In genomic region chr19:13115936-13116281, GRCh38 we compare ENCODE assay signal across 9 cellular contexts. TPM values are rescaled to one million over a fixed set of nuclear protein-coding genes. Genes with fewer than 3 reads are reported as not detected.
DNase-seq lines count a peak whose midpoint lies in the region; ATAC-seq, FAIRE-seq and TF ChIP-seq lines count a peak whose summit lies in the region.
"Had no signal": no experiment of that assay in that cellular context is flagged by ENCODE, and none has a peak within 500 bp of the region (broad histone marks: within the 10 kb centered on the region; RNA-seq: fewer than 3 reads in every experiment).

No MANE protein-coding gene starts in this region.

- no peak for TF ChIP-seq RAD21 in GM12878 (IDR thresholded peaks at IDR 0.05; ENCODE audit: insufficient read depth, low read depth, low read length)

- peaks cover 4% of the 10 kb centered on the region; the same call in 1 of the 2 replicates for H4K20me1 ChIP-seq in GM12878 (ENCODE audit: control insufficient read depth, insufficient read depth)

- H3K4me2 ChIP-seq in GM12878 (ENCODE audit: control insufficient read depth, insufficient read depth): peak overlapping the region; percentile 97

- intact Hi-C loops in GM12878 (cut with micrococcal nuclease; ENCODE audit: unreplicated experiment): loop anchor here (5.0 kb wide), 1 partner anchor 146 kb away; no protein-coding TSS in a partner anchor

- H3K36me3 ChIP-seq in GM12878 (ENCODE audit: control insufficient read depth in 2 of 2, insufficient read depth in 2 of 2, low read length in 1 of 2): peaks cover 3 to 8% of the 10 kb centered on the region in 2 experiments; a peak in 3 of 4 replicates

- BruUV-seq in GM12878 (replicated peaks; lab: Mats Ljungman, UMichigan): no TSS peak

- H3K27ac ChIP-seq in GM12878 (ENCODE audit: control insufficient read depth, insufficient read depth): peak overlapping the region; percentile 71

- RAD21 ChIA-PET in GM12878 (lab: Charles Lee; ENCODE audit: unreplicated experiment): no interaction called here

- peak overlapping the region; percentile 92 for H3K4me3 Mint-ChIP-seq in activated T-cell treated with anti-CD3 and anti-CD28 coated beads, Interleukin-2, amount 50 U/mL, for 72 hours
- peak overlapping the region; percentile 92 for H3K4me3 Mint-ChIP-seq in memory B cell
- peak overlapping the region; percentile 98 for H3K4me3 Mint-ChIP-seq in type B pancreatic cell

- peak overlapping the region; percentile 79 for H3K9ac ChIP-seq in GM12878 (ENCODE audit: control insufficient read depth, insufficient read depth, low read length)

- peaks cover 26% of the 10 kb centered on the region for H3K4me1 ChIP-seq in GM12878 (ENCODE audit: control insufficient read depth, insufficient read depth, low read length)

- POLR2A ChIA-PET in GM12878 (lab: Charles Lee): no interaction called here

- H3K9me3 ChIP-seq in GM12878 (replicated peaks; ENCODE audit: control insufficient read depth, insufficient read depth, low read length): no peaks in the 10 kb centered on the region

- H3K4me1 Mint-ChIP-seq in activated T-cell treated with anti-CD3 and anti-CD28 coated beads, Interleukin-2, amount 50 U/mL, for 72 hours (ENCODE audit: low read depth): peaks cover 34% of the 10 kb centered on the region
- H3K4me1 Mint-ChIP-seq in memory B cell: peaks cover 22% of the 10 kb centered on the region
- peaks cover 24% of the 10 kb centered on the region for H3K4me1 Mint-ChIP-seq in type B pancreatic cell (ENCODE audit: unreplicated experiment)

- under 1% methylated on average over 16 of the region's 18 CpGs for WGBS in GM12878 (ENCODE audit: insufficient coverage, insufficient replicate concordance, low lambda C conversion rate, missing lambda C conversion rate)

- ATAC-seq in activated T-cell treated with anti-CD3 and anti-CD28 coated beads, Interleukin-2, amount 50 U/mL, for 72 hours (replicated peaks in 1 of 2): no peak
- ATAC-seq in GM12878: no peak
- no peak for ATAC-seq in memory B cell (ENCODE audit: low read depth)
- ATAC-seq in GM18909 (IDR thresholded peaks at IDR 0.05; ENCODE audit: poor library complexity, unreplicated experiment): no peak

- CTCF ChIA-PET in GM12878 (lab: Yijun Ruan, JAX): no interaction called here

- no peak for TF ChIP-seq POLR2A in GM12878 (IDR thresholded peaks at IDR 0.05; ENCODE audit: low read depth, low read length)

- H2AFZ ChIP-seq in GM12878 (ENCODE audit: control insufficient read depth, low read depth, low read length): no peak overlapping the region; the same call in 1 of the 2 replicates

- DNase-seq in activated T-cell treated with anti-CD3 and anti-CD28 coated beads, Interleukin-2, amount 50 U/mL, for 72 hours: no peak
- no peak for DNase-seq in activated T-cell treated with anti-CD3 and anti-CD28 coated beads for 4 hours
- no peak for DNase-seq in GM12878 (ENCODE audit: low read depth, low spot score)
- DNase-seq in memory B cell (ENCODE audit: low spot score in 2 of 2): no peak
- no peak for DNase-seq in type B pancreatic cell (ENCODE audit: extremely low spot score, unreplicated experiment)
- DNase-seq in SHP77 (lab: John Stamatoyannopoulos, UW): no peak
- no peak for DNase-seq in NCI-H1930 (lab: John Stamatoyannopoulos, UW)

- no peaks in the 10 kb centered on the region for H3K27me3 Mint-ChIP-seq in activated T-cell treated with anti-CD3 and anti-CD28 coated beads, Interleukin-2, amount 50 U/mL, for 72 hours (ENCODE audit: low read depth)
- no peaks in the 10 kb centered on the region for H3K27me3 Mint-ChIP-seq in memory B cell
- no peaks in the 10 kb centered on the region for H3K27me3 Mint-ChIP-seq in type B pancreatic cell

- TF ChIP-seq CTCF in GM12878 (IDR thresholded peaks at IDR 0.05 in 2 of 3, conservative IDR thresholded peaks at IDR 0.05 in 1 of 3; ENCODE audit: control insufficient read depth in 2 of 3, extremely low read depth in 1 of 3, insufficient read depth in 1 of 3, low read depth in 3 of 3, low read length in 3 of 3): no peak
- TF ChIP-seq CTCF in type B pancreatic cell (conservative IDR thresholded peaks at IDR 0.05): no peak

- TF ChIP-seq EP300 in GM12878 (IDR thresholded peaks at IDR 0.05; ENCODE audit: borderline replicate concordance in 1 of 2, control insufficient read depth in 1 of 2, low read depth in 2 of 2, low read length in 2 of 2): no peak

- peaks cover 42% of the 10 kb centered on the region for H3K79me2 ChIP-seq in GM12878 (ENCODE audit: control insufficient read depth, insufficient read depth, low read length)

- no peaks in the 10 kb centered on the region for H3K9me3 Mint-ChIP-seq in activated T-cell treated with anti-CD3 and anti-CD28 coated beads, Interleukin-2, amount 50 U/mL, for 72 hours
- no peaks in the 10 kb centered on the region for H3K9me3 Mint-ChIP-seq in memory B cell
- no peaks in the 10 kb centered on the region for H3K9me3 Mint-ChIP-seq in type B pancreatic cell

- peak overlapping the region; percentile 98 for H3K4me3 ChIP-seq in GM12878

- no peak for FAIRE-seq in GM12878 (lab: Jason Lieb, UNC)

- in situ Hi-C loops in GM12878 (cut with MboI): no loop called here

- H3K27ac Mint-ChIP-seq in activated T-cell treated with anti-CD3 and anti-CD28 coated beads, Interleukin-2, amount 50 U/mL, for 72 hours: peak overlapping the region; percentile 92
- peak overlapping the region; percentile 87 for H3K27ac Mint-ChIP-seq in memory B cell
- peak overlapping the region; percentile 92 for H3K27ac Mint-ChIP-seq in type B pancreatic cell

- H3K36me3 Mint-ChIP-seq in activated T-cell treated with anti-CD3 and anti-CD28 coated beads, Interleukin-2, amount 50 U/mL, for 72 hours (ENCODE audit: insufficient read depth in 2 of 2): peaks cover 0 to 3% of the 10 kb centered on the region in 2 donors
- H3K36me3 Mint-ChIP-seq in memory B cell (peaks cover 2% of the 10 kb centered on the region), type B pancreatic cell (no peaks in the 10 kb centered on the region)

- H3K27me3 ChIP-seq in GM12878 (replicated peaks in 1 of 2; ENCODE audit: control insufficient read depth in 2 of 2, insufficient read depth in 2 of 2, low read length in 1 of 2): no peaks in the 10 kb centered on the region

- SMC1A ChIA-PET in GM12878 (lab: Charles Lee; ENCODE audit: uncharacterized antibody, unreplicated experiment): no interaction called here

RNA-seq across cellular contexts. Expression of gene TRMT1, which starts 0.6 kb away (rescaled TPM):
- 10 to 100 TPM; 41.0 to 46.0 TPM for total RNA-seq in activated T-cell treated with anti-CD3 and anti-CD28 coated beads, Interleukin-2, amount 50 U/mL, for 72 hours
- 57.7 and 66.1 TPM in 2 replicates for total RNA-seq in GM12878 (2013; cell fraction: nucleolus; rRNA removed)
- total RNA-seq in GM12878 (2014; rRNA removed) (33.7 and 37.0 TPM in 2 replicates), GM12878 (2014; rRNA removed; fragmentation: Illumina TruSeq; extraction: Trizol) (16.1 and 18.8 TPM in 2 replicates), GM12878 (2021) (51.4 and 53.1 TPM in 2 replicates), type B pancreatic cell (ENCODE audit: low replicate concordance) (48.1 and 69.7 TPM in 2 replicates)
- 15.2 TPM for polyA plus RNA-seq in GM12878 (2011; ENCODE audit: low read depth)
- polyA plus RNA-seq in GM12878 (2011; rRNA removed) (18.4 and 29.5 TPM in 2 replicates), GM12878 (2014; fragmentation: Illumina TruSeq; extraction: Trizol) (11.3 and 32.5 TPM in 2 replicates), GM12878 (2014; fragmentation: Nextera tagmentation; extraction: Ambion mirVana) (1 to 10 TPM; 3.4 to 4.5 TPM), GM12878 (2014; rRNA removed) (64.7 and 68.8 TPM in 2 replicates), GM12878 (2016; fragmentation: Nextera tagmentation; extraction: Ambion mirVana) (10 to 100 TPM; 52.6 to 56.3 TPM)
- 43.7 and 65.4 TPM in 2 replicates for polyA plus RNA-seq in GM12878 (2011; cell fraction: cytosol; rRNA removed)
- 346 and 425 TPM in 2 replicates for polyA plus RNA-seq in GM12878 (2011; cell fraction: nucleus; rRNA removed)
- polyA plus RNA-seq in GM12878 (2012): 31.0 and 36.9 TPM in 2 replicates
- 17.3 and 34.2 TPM in 2 replicates for polyA minus RNA-seq in GM12878 (2011; rRNA and poly(A)+ RNA removed)
- 17.8 and 33.2 TPM in 2 replicates for polyA minus RNA-seq in GM12878 (2011; cell fraction: cytosol; rRNA and poly(A)+ RNA removed)
- polyA minus RNA-seq in GM12878 (2011; cell fraction: nucleus; rRNA and poly(A)+ RNA removed): 36.4 and 46.4 TPM in 2 replicates

RNA-seq across cellular contexts. Expression of gene NACC1, which starts 2.2 kb away (rescaled TPM):
- 10 to 100 TPM; 53.6 to 76.0 TPM for total RNA-seq in activated T-cell treated with anti-CD3 and anti-CD28 coated beads, Interleukin-2, amount 50 U/mL, for 72 hours
- 33.8 and 36.7 TPM in 2 replicates for total RNA-seq in GM12878 (2013; cell fraction: nucleolus; rRNA removed)
- total RNA-seq in GM12878 (2014; rRNA removed) (53.0 and 68.5 TPM in 2 replicates), GM12878 (2014; rRNA removed; fragmentation: Illumina TruSeq; extraction: Trizol) (16.2 and 19.6 TPM in 2 replicates), GM12878 (2021) (116 and 120 TPM in 2 replicates), type B pancreatic cell (ENCODE audit: low replicate concordance) (66.8 and 77.9 TPM in 2 replicates)
- polyA plus RNA-seq in GM12878 (2011; ENCODE audit: low read depth): 14.2 TPM
- polyA plus RNA-seq in GM12878 (2011; rRNA removed) (9.4 and 32.3 TPM in 2 replicates), GM12878 (2014; fragmentation: Illumina TruSeq; extraction: Trizol) (6.1 and 18.8 TPM in 2 replicates), GM12878 (2014; fragmentation: Nextera tagmentation; extraction: Ambion mirVana) (under 1 TPM; 0.18 to 0.27 TPM), GM12878 (2014; rRNA removed) (86.1 and 89.6 TPM in 2 replicates), GM12878 (2016; fragmentation: Nextera tagmentation; extraction: Ambion mirVana) (1 to 10 TPM; 2.0 to 3.0 TPM)
- polyA plus RNA-seq in GM12878 (2011; cell fraction: cytosol; rRNA removed): 75.3 and 119 TPM in 2 replicates
- polyA plus RNA-seq in GM12878 (2011; cell fraction: nucleus; rRNA removed): 75.5 and 139 TPM in 2 replicates
- 32.6 and 35.0 TPM in 2 replicates for polyA plus RNA-seq in GM12878 (2012)
- 74.5 and 114 TPM in 2 replicates for polyA minus RNA-seq in GM12878 (2011; rRNA and poly(A)+ RNA removed)
- polyA minus RNA-seq in GM12878 (2011; cell fraction: cytosol; rRNA and poly(A)+ RNA removed): 50.9 and 52.6 TPM in 2 replicates
- polyA minus RNA-seq in GM12878 (2011; cell fraction: nucleus; rRNA and poly(A)+ RNA removed): 12.9 and 21.6 TPM in 2 replicates

RNA-seq across cellular contexts. Expression of gene LYL1, which starts 13.3 kb away (rescaled TPM):
- 1 to 10 TPM; 4.8 to 6.3 TPM for total RNA-seq in activated T-cell treated with anti-CD3 and anti-CD28 coated beads, Interleukin-2, amount 50 U/mL, for 72 hours
- 13.0 and 16.6 TPM in 2 replicates for total RNA-seq in GM12878 (2013; cell fraction: nucleolus; rRNA removed)
- 29.3 and 34.8 TPM in 2 replicates for total RNA-seq in GM12878 (2014; rRNA removed)
- 5.8 and 5.9 TPM in 2 replicates for total RNA-seq in GM12878 (2014; rRNA removed; fragmentation: Illumina TruSeq; extraction: Trizol)
- total RNA-seq in GM12878 (2021): 27.4 and 30.0 TPM in 2 replicates
- 0.52 TPM for polyA plus RNA-seq in GM12878 (2011; ENCODE audit: low read depth)
- polyA plus RNA-seq in GM12878 (2011; rRNA removed): 0.56 and 0.62 TPM in 2 replicates
- polyA plus RNA-seq in GM12878 (2011; cell fraction: cytosol; rRNA removed): 0.84 and 1.5 TPM in 2 replicates
- 1.7 and 2.5 TPM in 2 replicates for polyA plus RNA-seq in GM12878 (2011; cell fraction: nucleus; rRNA removed)
- 6.5 and 9.4 TPM in 2 replicates for polyA plus RNA-seq in GM12878 (2012)
- 1.3 and 2.4 TPM in 2 replicates for polyA plus RNA-seq in GM12878 (2014; fragmentation: Illumina TruSeq; extraction: Trizol)
- polyA plus RNA-seq in GM12878 (2014; fragmentation: Nextera tagmentation; extraction: Ambion mirVana): under 1 TPM; 0.10 to 0.77 TPM
- polyA plus RNA-seq in GM12878 (2014; rRNA removed): 25.1 and 30.8 TPM in 2 replicates
- polyA plus RNA-seq in GM12878 (2016; fragmentation: Nextera tagmentation; extraction: Ambion mirVana): 1 to 10 TPM; 3.1 to 8.0 TPM
- polyA minus RNA-seq in GM12878 (2011; rRNA and poly(A)+ RNA removed): 0.59 and 1.1 TPM in 2 replicates
- polyA minus RNA-seq in GM12878 (2011; cell fraction: cytosol; rRNA and poly(A)+ RNA removed): 1.7 TPM in 1 of 2 replicates, not detected in the other
- 0.73 and 1.8 TPM in 2 replicates for polyA minus RNA-seq in GM12878 (2011; cell fraction: nucleus; rRNA and poly(A)+ RNA removed)
- total RNA-seq in type B pancreatic cell (ENCODE audit: low replicate concordance): 0.19 TPM in 1 of 2 replicates, not detected in the other
- total RNA-seq: M059J had no signal

RNA-seq across cellular contexts. Expression of gene STX10, which starts 34.3 kb away (rescaled TPM):
- 10 to 100 TPM; 73.9 to 89.9 TPM for total RNA-seq in activated T-cell treated with anti-CD3 and anti-CD28 coated beads, Interleukin-2, amount 50 U/mL, for 72 hours
- total RNA-seq in GM12878 (2013; cell fraction: nucleolus; rRNA removed): 13.8 and 18.2 TPM in 2 replicates
- 56.2 and 59.0 TPM in 2 replicates for total RNA-seq in GM12878 (2014; rRNA removed)
- total RNA-seq in GM12878 (2014; rRNA removed; fragmentation: Illumina TruSeq; extraction: Trizol): 36.3 and 38.4 TPM in 2 replicates
- 57.0 and 59.2 TPM in 2 replicates for total RNA-seq in GM12878 (2021)
- polyA plus RNA-seq in GM12878 (2011; ENCODE audit: low read depth): 20.8 TPM
- polyA plus RNA-seq in GM12878 (2011; rRNA removed): 32.1 and 47.5 TPM in 2 replicates
- polyA plus RNA-seq in GM12878 (2011; cell fraction: cytosol; rRNA removed): 62.2 and 75.9 TPM in 2 replicates
- 132 and 139 TPM in 2 replicates for polyA plus RNA-seq in GM12878 (2011; cell fraction: nucleus; rRNA removed)
- 38.6 and 38.9 TPM in 2 replicates for polyA plus RNA-seq in GM12878 (2012)
- 7.4 and 33.7 TPM in 2 replicates for polyA plus RNA-seq in GM12878 (2014; fragmentation: Illumina TruSeq; extraction: Trizol)
- 1 to 10 TPM in 1 of 2 experiments, under 1 TPM in 1; 0.56 to 3.7 TPM for polyA plus RNA-seq in GM12878 (2014; fragmentation: Nextera tagmentation; extraction: Ambion mirVana)
- 76.1 and 78.9 TPM in 2 replicates for polyA plus RNA-seq in GM12878 (2014; rRNA removed)
- 10 to 100 TPM; 47.7 to 50.4 TPM for polyA plus RNA-seq in GM12878 (2016; fragmentation: Nextera tagmentation; extraction: Ambion mirVana)
- 21.1 and 22.4 TPM in 2 replicates for polyA minus RNA-seq in GM12878 (2011; rRNA and poly(A)+ RNA removed)
- 15.5 and 18.8 TPM in 2 replicates for polyA minus RNA-seq in GM12878 (2011; cell fraction: cytosol; rRNA and poly(A)+ RNA removed)
- polyA minus RNA-seq in GM12878 (2011; cell fraction: nucleus; rRNA and poly(A)+ RNA removed): 8.9 TPM in 2 replicates
- total RNA-seq in type B pancreatic cell (ENCODE audit: low replicate concordance): 45.2 and 46.8 TPM in 2 replicates

RNA-seq across cellular contexts. Expression of gene IER2, which starts 34.3 kb away (rescaled TPM):
- 100 to 1,000 TPM; 168 to 184 TPM for total RNA-seq in activated T-cell treated with anti-CD3 and anti-CD28 coated beads, Interleukin-2, amount 50 U/mL, for 72 hours
- 41.4 and 51.6 TPM in 2 replicates for total RNA-seq in GM12878 (2013; cell fraction: nucleolus; rRNA removed)
- total RNA-seq in GM12878 (2014; rRNA removed) (26.0 and 31.9 TPM in 2 replicates), GM12878 (2014; rRNA removed; fragmentation: Illumina TruSeq; extraction: Trizol) (9.1 and 9.5 TPM in 2 replicates), GM12878 (2021) (94.5 and 97.2 TPM in 2 replicates), type B pancreatic cell (ENCODE audit: low replicate concordance) (103 and 322 TPM in 2 replicates)
- polyA plus RNA-seq in GM12878 (2011; ENCODE audit: low read depth): 9.8 TPM
- polyA plus RNA-seq in GM12878 (2011; rRNA removed) (11.2 and 17.9 TPM in 2 replicates), GM12878 (2014; fragmentation: Illumina TruSeq; extraction: Trizol) (7.7 and 13.2 TPM in 2 replicates), GM12878 (2014; fragmentation: Nextera tagmentation; extraction: Ambion mirVana) (1 to 10 TPM; 2.8 to 9.3 TPM), GM12878 (2014; rRNA removed) (56.0 and 65.3 TPM in 2 replicates), GM12878 (2016; fragmentation: Nextera tagmentation; extraction: Ambion mirVana) (10 to 100 TPM; 75.6 to 81.7 TPM)
- polyA plus RNA-seq in GM12878 (2011; cell fraction: cytosol; rRNA removed): 36.0 and 41.6 TPM in 2 replicates
- polyA plus RNA-seq in GM12878 (2011; cell fraction: nucleus; rRNA removed): 127 and 170 TPM in 2 replicates
- polyA plus RNA-seq in GM12878 (2012): 54.9 and 64.6 TPM in 2 replicates
- 5.2 and 11.3 TPM in 2 replicates for polyA minus RNA-seq in GM12878 (2011; rRNA and poly(A)+ RNA removed)
- polyA minus RNA-seq in GM12878 (2011; cell fraction: cytosol; rRNA and poly(A)+ RNA removed): 12.3 and 14.0 TPM in 2 replicates
- 35.5 and 63.1 TPM in 2 replicates for polyA minus RNA-seq in GM12878 (2011; cell fraction: nucleus; rRNA and poly(A)+ RNA removed)
